ENCODE assay signal across 2 cellular contexts in genomic region chr12:31343139-31343538, GRCh38.
TF ChIP-seq lines count a peak whose summit lies in the region.

No MANE protein-coding gene starts in this region.

TF ChIP-seq in WTC11, 78 proteins besides CTCF, POLR2A, EP300 and RAD21:
- TF ChIP-seq ZNF671 (CRISPR knock-in tag; IDR thresholded peaks at IDR 0.05) (no peak), JAZF1 (CRISPR knock-in tag; IDR thresholded peaks at IDR 0.05) (no peak), FOXP1 (CRISPR knock-in tag; IDR thresholded peaks at IDR 0.05; ENCODE audit: borderline replicate concordance) (no peak), ZNF263 (CRISPR knock-in tag; IDR thresholded peaks at IDR 0.05; ENCODE audit: low read depth) (no peak)

TF ChIP-seq in H1, 55 proteins besides CTCF, POLR2A, EP300 and RAD21:
- TF ChIP-seq ASH2L (IDR thresholded peaks at IDR 0.05; ENCODE audit: low read length) (no peak), KDM5A (IDR thresholded peaks at IDR 0.05; ENCODE audit: low read length) (no peak), CHD1 (IDR thresholded peaks at IDR 0.05; ENCODE audit: low read depth, low read length) (no peak), ATF2 (IDR thresholded peaks at IDR 0.05; ENCODE audit: low read length) (no peak), MAFK (IDR thresholded peaks at IDR 0.05; ENCODE audit: low read depth, low read length) (no peak), TEAD4 (IDR thresholded peaks at IDR 0.05; ENCODE audit: low read depth, low read length) (no peak), BRCA1 (IDR thresholded peaks at IDR 0.05; ENCODE audit: low read depth, low read length) (no peak), RXRA (IDR thresholded peaks at IDR 0.05; ENCODE audit: insufficient read depth, low read depth, low read length) (no peak), EZH2 (IDR thresholded peaks at IDR 0.05; ENCODE audit: low read depth, low read length, severe bottlenecking) (no peak), CEBPB (IDR thresholded peaks at IDR 0.05; ENCODE audit: low read depth, low read length) (no peak), CHD2 (IDR thresholded peaks at IDR 0.05; ENCODE audit: low read length) (no peak), CREB1 (IDR thresholded peaks at IDR 0.05) (no peak), RFX5 (IDR thresholded peaks at IDR 0.05; ENCODE audit: borderline replicate concordance, low read depth, low read length) (no peak), SUZ12 (IDR thresholded peaks at IDR 0.05; ENCODE audit: low read length) (no peak), BCL11A (IDR thresholded peaks at IDR 0.05; ENCODE audit: low read depth in 2 of 2, low read length in 2 of 2) (no peak)
- TF ChIP-seq, protein P1, sequence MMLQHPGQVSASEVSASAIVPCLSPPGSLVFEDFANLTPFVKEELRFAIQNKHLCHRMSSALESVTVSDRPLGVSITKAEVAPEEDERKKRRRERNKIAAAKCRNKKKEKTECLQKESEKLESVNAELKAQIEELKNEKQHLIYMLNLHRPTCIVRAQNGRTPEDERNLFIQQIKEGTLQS (IDR thresholded peaks at IDR 0.05; ENCODE audit: insufficient read depth, low read depth, low read length), result no peak
- TF ChIP-seq, protein P2, sequence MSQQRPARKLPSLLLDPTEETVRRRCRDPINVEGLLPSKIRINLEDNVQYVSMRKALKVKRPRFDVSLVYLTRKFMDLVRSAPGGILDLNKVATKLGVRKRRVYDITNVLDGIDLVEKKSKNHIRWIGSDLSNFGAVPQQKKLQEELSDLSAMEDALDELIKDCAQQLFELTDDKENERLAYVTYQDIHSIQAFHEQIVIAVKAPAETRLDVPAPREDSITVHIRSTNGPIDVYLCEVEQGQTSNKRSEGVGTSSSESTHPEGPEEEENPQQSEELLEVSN (IDR thresholded peaks at IDR 0.05), result no peak
